Comparison of ENCODE assay signal across 20 cellular contexts in genomic region chr4:11214281-11214680, GRCh38.
DNase-seq lines count a peak whose midpoint lies in the region; ATAC-seq, FAIRE-seq and TF ChIP-seq lines count a peak whose summit lies in the region.
"Had no signal": no experiment of that assay in that cellular context is flagged by ENCODE, and none has a peak within 500 bp of the region (broad histone marks: within the 10 kb centered on the region; RNA-seq: fewer than 3 reads in every experiment).

No MANE protein-coding gene starts in this region.

- no peak overlapping the region for H3K27ac ChIP-seq in HepG2 (ENCODE audit: extremely low read length, insufficient read depth, low read length)
- no peak overlapping the region for H3K27ac ChIP-seq in right lobe of liver
- no peak overlapping the region for H3K27ac ChIP-seq in colonic mucosa
- H3K27ac ChIP-seq: BLaER1 treated with 17β-estradiol and CSF1 and Interleukin-3, amounts not matched to agents 10 nM and 100 nM had no signal

- no peak overlapping the region for H2AFZ ChIP-seq in HepG2 (ENCODE audit: low read length)

- H3K4me1 ChIP-seq in HepG2 (ENCODE audit: insufficient read depth, low read length) (peaks cover 10% of the 10 kb centered on the region; the same call in 1 of the 2 replicates), right lobe of liver (no peaks in the 10 kb centered on the region), colonic mucosa (no peaks in the 10 kb centered on the region)
- H3K4me1 ChIP-seq: BLaER1 treated with 17β-estradiol and CSF1 and Interleukin-3, amounts not matched to agents 10 nM and 100 nM had no signal

- peak; percentile 7 for DNase-seq in HepG2 (ENCODE audit: low spot score)
- DNase-seq in right lobe of liver = no peak
- peak; percentile 51 for DNase-seq in colonic mucosa
- peak; percentile 33 for DNase-seq in mucosa of gallbladder (ENCODE audit: low spot score)
- no peak for DNase-seq in activated T-cell treated with anti-CD3 and anti-CD28 coated beads, Interleukin-2, amount 50 U/mL, for 4 hours
- DNase-seq: 8988T; AML-193; Calu3; CD4-positive, CD25-positive, alpha-beta regulatory T cell; DND-41; GDM1; GOT3; H9 had no signal

- intact Hi-C loops in HepG2 (cut with micrococcal nuclease; ENCODE audit: unreplicated experiment) = no loop called here
- intact Hi-C loops in right lobe of liver (cut with DNase I) = no loop called here
- intact Hi-C loops in colonic mucosa (cut with DNase I) = no loop called here

- no peak overlapping the region for H3K4me3 Mint-ChIP-seq in activated T-cell treated with anti-CD3 and anti-CD28 coated beads, Interleukin-2, amount 50 U/mL, for 4 hours
- H3K4me3 Mint-ChIP-seq: CD4-positive, CD25-positive, alpha-beta regulatory T cell; H9 had no signal

- CTCF ChIA-PET in HepG2 (lab: Yijun Ruan, JAX; ENCODE audit: low intra/inter-chr PET ratio, low total read pairs) = no interaction called here

- no peak for FAIRE-seq in HepG2 (lab: Jason Lieb, UNC)
- FAIRE-seq: GM12892, GM19239, HTR-8/SVneo, K562 had no signal

- no peak overlapping the region for H3K4me3 ChIP-seq in HepG2 (replicated peaks in 1 of 3; ENCODE audit: insufficient read depth in 1 of 3, low read depth in 2 of 3, low read length in 3 of 3)
- no peak overlapping the region for H3K4me3 ChIP-seq in right lobe of liver
- no peak overlapping the region for H3K4me3 ChIP-seq in colonic mucosa
- H3K4me3 ChIP-seq: BLaER1 treated with 17β-estradiol and CSF1 and Interleukin-3, amounts not matched to agents 10 nM and 100 nM; K562 had no signal

- WGBS in HepG2 (ENCODE audit: low lambda C conversion rate) = 13% methylated on average over 3 of the region's 3 CpGs
- WGBS in right lobe of liver (ENCODE audit: insufficient coverage, low coverage, low lambda C conversion rate, missing lambda C conversion rate) = 27% methylated on average over 3 of the region's 3 CpGs

- no peaks in the 10 kb centered on the region for H3K27me3 ChIP-seq in HepG2 (ENCODE audit: control insufficient read depth in 1 of 2, insufficient read depth in 2 of 2, low read length in 2 of 2)
- H3K27me3 ChIP-seq in right lobe of liver = no peaks in the 10 kb centered on the region
- no peaks in the 10 kb centered on the region for H3K27me3 ChIP-seq in colonic mucosa
- H3K27me3 ChIP-seq: BLaER1 treated with 17β-estradiol and CSF1 and Interleukin-3, amounts not matched to agents 10 nM and 100 nM had no signal

- H3K4me2 ChIP-seq in HepG2 (ENCODE audit: low read depth, low read length) = no peak overlapping the region
- H3K4me2 ChIP-seq: BLaER1 treated with 17β-estradiol and CSF1 and Interleukin-3, amounts not matched to agents 10 nM and 100 nM had no signal

- no peak overlapping the region for H3K9ac ChIP-seq in HepG2 (ENCODE audit: insufficient read depth, low read depth, low read length)
- no peak overlapping the region for H3K9ac ChIP-seq in colonic mucosa (ENCODE audit: low read depth in 2 of 2, low read length in 2 of 2)
- H3K9ac ChIP-seq: BLaER1 treated with 17β-estradiol and CSF1 and Interleukin-3, amounts not matched to agents 10 nM and 100 nM had no signal

- TF ChIP-seq EP300 in HepG2 (IDR thresholded peaks at IDR 0.05; ENCODE audit: low read depth in 2 of 2, low read length in 2 of 2) (no peak), HepG2 (CRISPR knock-in tag; IDR thresholded peaks at IDR 0.05; ENCODE audit: borderline replicate concordance) (no peak)

- ATAC-seq in HepG2 (peak; percentile 78), right lobe of liver (no peak), HG03521 (IDR thresholded peaks at IDR 0.05; ENCODE audit: unreplicated experiment) (no peak), HG02571 (IDR thresholded peaks at IDR 0.05; ENCODE audit: unreplicated experiment) (no peak)
- no peak for ATAC-seq in activated T-cell treated with anti-CD3 and anti-CD28 coated beads, Interleukin-2, amount 50 U/mL, for 4 hours
- ATAC-seq: K562 had no signal

- H3K9me3 ChIP-seq in HepG2 (ENCODE audit: low read length) (peaks cover 79% of the 10 kb centered on the region), right lobe of liver (no peaks in the 10 kb centered on the region), colonic mucosa (no peaks in the 10 kb centered on the region)

- TF ChIP-seq RAD21 in HepG2 (CRISPR knock-in tag; IDR thresholded peaks at IDR 0.05) = no peak

- no peaks in the 10 kb centered on the region for H3K9me3 Mint-ChIP-seq in activated T-cell treated with anti-CD3 and anti-CD28 coated beads, Interleukin-2, amount 50 U/mL, for 4 hours
- H3K9me3 Mint-ChIP-seq: H9 had no signal

- H3K36me3 Mint-ChIP-seq in activated T-cell treated with anti-CD3 and anti-CD28 coated beads, Interleukin-2, amount 50 U/mL, for 4 hours (ENCODE audit: insufficient read depth) = no peaks in the 10 kb centered on the region
- H3K36me3 Mint-ChIP-seq: CD4-positive, CD25-positive, alpha-beta regulatory T cell had no signal

- BruUV-seq in HepG2 (replicated peaks; lab: Mats Ljungman, UMichigan) = no TSS peak

- H3K27me3 Mint-ChIP-seq in activated T-cell treated with anti-CD3 and anti-CD28 coated beads, Interleukin-2, amount 50 U/mL, for 4 hours (ENCODE audit: low read depth) = peaks cover 2% of the 10 kb centered on the region
- H3K27me3 Mint-ChIP-seq: CD4-positive, CD25-positive, alpha-beta regulatory T cell had no signal

- TF ChIP-seq POLR2A in HepG2 (IDR thresholded peaks at IDR 0.05; ENCODE audit: insufficient read depth in 1 of 2, low read depth in 2 of 2, low read length in 2 of 2) (no peak), right lobe of liver (IDR thresholded peaks at IDR 0.05) (no peak)

- H3K36me3 ChIP-seq in HepG2 (replicated peaks in 1 of 2; ENCODE audit: control insufficient read depth in 1 of 2, insufficient read depth in 2 of 2, low read length in 2 of 2) = no peaks in the 10 kb centered on the region
- H3K36me3 ChIP-seq in right lobe of liver = no peaks in the 10 kb centered on the region
- no peaks in the 10 kb centered on the region for H3K36me3 ChIP-seq in colonic mucosa
- H3K36me3 ChIP-seq: BLaER1 treated with 17β-estradiol and CSF1 and Interleukin-3, amounts not matched to agents 10 nM and 100 nM had no signal

- TF ChIP-seq CTCF in HepG2 (CRISPR knock-in tag; IDR thresholded peaks at IDR 0.05) (no peak), right lobe of liver (IDR thresholded peaks at IDR 0.05) (no peak), colonic mucosa (IDR thresholded peaks at IDR 0.05) (no peak)

- in situ Hi-C loops in HepG2 (cut with HindIII; ENCODE audit: extremely low pct_ligation_motif_present, low pct_unique_long_range_greater_than_20kb) = no loop called here

- H4K20me1 ChIP-seq in HepG2 (ENCODE audit: insufficient read depth, low read length) = no peaks in the 10 kb centered on the region
- H4K20me1 ChIP-seq: BLaER1 treated with 17β-estradiol and CSF1 and Interleukin-3, amounts not matched to agents 10 nM and 100 nM had no signal

- H3K4me1 Mint-ChIP-seq in activated T-cell treated with anti-CD3 and anti-CD28 coated beads, Interleukin-2, amount 50 U/mL, for 4 hours (ENCODE audit: low read depth) = no peaks in the 10 kb centered on the region
- H3K4me1 Mint-ChIP-seq: CD4-positive, CD25-positive, alpha-beta regulatory T cell had no signal

- POLR2A ChIA-PET in HepG2 (lab: Yijun Ruan, JAX) = no interaction called here

- H3K79me2 ChIP-seq in HepG2 (ENCODE audit: insufficient read depth, low read length) = no peaks in the 10 kb centered on the region

TF ChIP-seq in HepG2, 621 proteins besides CTCF, POLR2A, EP300 and RAD21 (continues in another document):
- TF ChIP-seq ZNF451 (CRISPR knock-in tag; IDR thresholded peaks at IDR 0.05) (no peak), SP5 (CRISPR knock-in tag; IDR thresholded peaks at IDR 0.05; ENCODE audit: borderline replicate concordance, low read depth) (no peak), ZNF570 (CRISPR knock-in tag; IDR thresholded peaks at IDR 0.05; ENCODE audit: borderline replicate concordance) (no peak), RARA (CRISPR knock-in tag; IDR thresholded peaks at IDR 0.05) (0 out of 2 replicates have a peak, but pooled peaks have one; percentile 9), FOXA1 (IDR thresholded peaks at IDR 0.05) (no peak), FOXA1 (CRISPR knock-in tag; IDR thresholded peaks at IDR 0.05) (0 out of 2 replicates have a peak, but pooled peaks have one; percentile 27), ZNF33A (CRISPR knock-in tag; IDR thresholded peaks at IDR 0.05; ENCODE audit: borderline replicate concordance) (no peak), CBX5 (CRISPR knock-in tag; IDR thresholded peaks at IDR 0.05; ENCODE audit: borderline replicate concordance) (no peak), FOXA3 (CRISPR knock-in tag; IDR thresholded peaks at IDR 0.05) (0 out of 2 replicates have a peak, but pooled peaks have one; percentile 15), FOXP1 (IDR thresholded peaks at IDR 0.05) (no peak), FOXP1 (CRISPR knock-in tag; IDR thresholded peaks at IDR 0.05) (peak; percentile 50; the same call in 1 of the 2 replicates), GABPB1 (CRISPR knock-in tag; IDR thresholded peaks at IDR 0.05) (peak; percentile 40; the same call in 1 of the 2 replicates), PHF21A (CRISPR knock-in tag; IDR thresholded peaks at IDR 0.05) (no peak), ZNF569 (CRISPR knock-in tag; IDR thresholded peaks at IDR 0.05; ENCODE audit: borderline replicate concordance) (no peak), ZNF644 (CRISPR knock-in tag; IDR thresholded peaks at IDR 0.05; ENCODE audit: low read depth) (no peak), ZNF20 (CRISPR knock-in tag; IDR thresholded peaks at IDR 0.05) (no peak), SRSF4 (IDR thresholded peaks at IDR 0.05; ENCODE audit: low read depth, low read length, poor library complexity, severe bottlenecking) (no peak), FOXO4 (CRISPR knock-in tag; conservative IDR thresholded peaks at IDR 0.05) (no peak), NFRKB (IDR thresholded peaks at IDR 0.05) (no peak), GABPA (IDR thresholded peaks at IDR 0.05; ENCODE audit: low read depth, low read length) (no peak), GABPA (CRISPR knock-in tag; IDR thresholded peaks at IDR 0.05; ENCODE audit: low read depth) (peak; percentile 72), HNRNPH1 (optimal IDR thresholded peaks at IDR 0.05; ENCODE audit: low read depth, low read length) (no peak), STAT5B (CRISPR knock-in tag; IDR thresholded peaks at IDR 0.05) (no peak), RBM39 (IDR thresholded peaks at IDR 0.05; ENCODE audit: low read depth, low read length, poor library complexity, severe bottlenecking) (no peak)

Comparison
In these comparisons a context has a peak if more than half of its experiments do, and no peak if none do; other contexts are left out.
1. DNase-seq: peak in HepG2 (single experiment), colonic mucosa (single experiment) and mucosa of gallbladder (single experiment); none in right lobe of liver (0 of 3) and activated T-cell treated with anti-CD3 and anti-CD28 coated beads, Interleukin-2, amount 50 U/mL, for 4 hours (single experiment).